14 cellular contexts compared by ENCODE assay signal in the genomic region with DNA sequence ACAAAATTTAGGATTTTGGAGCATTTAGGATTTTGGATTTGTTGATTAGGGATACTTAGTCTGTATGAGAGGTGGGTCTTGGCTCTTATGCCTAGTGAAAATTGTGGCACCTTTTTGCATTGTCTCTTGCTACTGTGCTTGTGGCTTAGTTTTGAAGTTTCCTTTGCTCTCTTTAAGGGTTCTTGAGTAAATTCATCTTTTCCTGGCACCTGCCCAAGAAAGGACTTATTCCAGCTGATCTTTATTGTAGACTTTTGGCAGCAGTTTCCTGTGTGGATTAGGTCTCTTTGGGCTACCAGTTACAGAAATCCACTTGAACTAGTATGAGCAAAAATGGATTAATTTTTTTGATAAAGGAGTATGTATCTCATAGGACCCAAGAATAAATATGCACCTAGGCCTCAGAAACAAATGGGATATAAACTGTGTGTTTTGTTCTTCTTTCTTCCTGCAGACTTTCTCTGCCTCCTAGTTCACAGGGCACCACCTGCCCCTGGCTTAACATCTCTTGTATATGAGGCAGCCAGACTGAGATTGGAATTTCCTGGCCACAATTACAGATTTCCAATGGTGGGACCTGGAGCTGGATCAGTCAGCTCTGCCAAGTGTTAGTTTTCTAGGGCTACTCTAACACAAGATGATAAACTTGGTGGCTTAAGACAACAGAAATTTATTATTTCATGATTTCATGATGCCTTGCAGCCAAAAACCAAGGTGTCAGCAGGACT. TPM values are rescaled to one million over a fixed set of nuclear protein-coding genes. Genes with fewer than 3 reads are reported as not detected.
DNase-seq lines count a peak whose midpoint lies in the region; ATAC-seq, FAIRE-seq and TF ChIP-seq lines count a peak whose summit lies in the region.
"Had no signal": no experiment of that assay in that cellular context is flagged by ENCODE, and none has a peak within 500 bp of the region (broad histone marks: within the 10 kb centered on the region; RNA-seq: fewer than 3 reads in every experiment).

No MANE protein-coding gene starts in this region.

- H3K36me3 Mint-ChIP-seq in activated CD4-positive, alpha-beta T cell treated with anti-CD3 and anti-CD28 coated beads, Interleukin-2, amount 10 ng/mL, durations not matched to agents 24 days and 14 days (ENCODE audit: low read depth): peaks cover 21% of the 10 kb centered on the region

- H3K4me3 ChIP-seq in bronchial epithelial cell (ENCODE audit: low read depth, low read length): no peak overlapping the region
- H3K4me3 ChIP-seq: gastrocnemius medialis, HAP-1 had no signal

- H3K27me3 Mint-ChIP-seq in activated CD4-positive, alpha-beta T cell treated with anti-CD3 and anti-CD28 coated beads, Interleukin-2, amount 10 ng/mL, durations not matched to agents 24 days and 14 days: no peaks in the 10 kb centered on the region

- intact Hi-C loops in left colon (cut with DNase I, micrococcal nuclease): no loop called here
- intact Hi-C loops in activated CD4-positive, alpha-beta T cell treated with anti-CD3 and anti-CD28 coated beads, Interleukin-2, amount 10 ng/mL, durations not matched to agents 24 days and 14 days (cut with micrococcal nuclease): no loop called here

- no peak overlapping the region for H3K27ac Mint-ChIP-seq in activated CD4-positive, alpha-beta T cell treated with anti-CD3 and anti-CD28 coated beads, Interleukin-2, amount 10 ng/mL, durations not matched to agents 24 days and 14 days
- H3K27ac Mint-ChIP-seq: nephron progenitor cell had no signal

- DNase-seq in EL (peak; percentile 32), M059J (ENCODE audit: low read depth) (peak; percentile 65), bronchial epithelial cell (ENCODE audit: low read depth) (peak; percentile 27), left colon (no peak), NCI-H2171 treated with DMSO at 0.1 percent for 48 hours (lab: John Stamatoyannopoulos, UW) (no peak), globus pallidus (ENCODE audit: low spot score) (no peak)
- DNase-seq in activated CD4-positive, alpha-beta T cell treated with anti-CD3 and anti-CD28 coated beads, Interleukin-2, amount 10 ng/mL, durations not matched to agents 24 days and 14 days: no peak
- DNase-seq in NK-92 treated with Interleukin-12 subunit alpha and Interleukin-12 subunit beta, amount 100 ng/mL, for 24 hours (lab: John Stamatoyannopoulos, UW): no peak
- DNase-seq: gastrocnemius medialis, GDM1, nephron progenitor cell had no signal

- ATAC-seq in left colon: peak; percentile 46
- ATAC-seq: gastrocnemius medialis, Right ventricle myocardium inferior had no signal

- H3K4me3 Mint-ChIP-seq in activated CD4-positive, alpha-beta T cell treated with anti-CD3 and anti-CD28 coated beads, Interleukin-2, amount 10 ng/mL, durations not matched to agents 24 days and 14 days: no peak overlapping the region
- H3K4me3 Mint-ChIP-seq: nephron progenitor cell had no signal

- no peak for FAIRE-seq in bronchial epithelial cell (lab: Jason Lieb, UNC)
- FAIRE-seq: TTC549 had no signal

- H3K4me1 Mint-ChIP-seq in activated CD4-positive, alpha-beta T cell treated with anti-CD3 and anti-CD28 coated beads, Interleukin-2, amount 10 ng/mL, durations not matched to agents 24 days and 14 days: peaks cover 16% of the 10 kb centered on the region

- H3K36me3 ChIP-seq in bronchial epithelial cell (ENCODE audit: control insufficient read depth, insufficient read depth, low read length): no peaks in the 10 kb centered on the region
- H3K36me3 ChIP-seq: HAP-1 had no signal

- no peaks in the 10 kb centered on the region for H3K27me3 ChIP-seq in bronchial epithelial cell (ENCODE audit: control insufficient read depth, insufficient read depth, low read length)
- H3K27me3 ChIP-seq: gastrocnemius medialis had no signal

- no peak for TF ChIP-seq CTCF in bronchial epithelial cell (IDR thresholded peaks at IDR 0.05; ENCODE audit: insufficient read depth, low read length, severe bottlenecking)

- H3K9me3 Mint-ChIP-seq in activated CD4-positive, alpha-beta T cell treated with anti-CD3 and anti-CD28 coated beads, Interleukin-2, amount 10 ng/mL, durations not matched to agents 24 days and 14 days: no peaks in the 10 kb centered on the region
- H3K9me3 Mint-ChIP-seq: nephron progenitor cell had no signal

RNA-seq across cellular contexts. Expression of a gene that starts 44.6 kb away (rescaled TPM):
- 36.2 and 39.6 TPM in 2 replicates for total RNA-seq in M059J (2014; rRNA removed; shearing (Covaris generic))
- total RNA-seq in bronchial epithelial cell: 28.4 and 34.3 TPM in 2 replicates
- 10 to 100 TPM; 21.5 to 29.2 TPM for total RNA-seq in left colon
- total RNA-seq in activated CD4-positive, alpha-beta T cell treated with anti-CD3 and anti-CD28 coated beads, Interleukin-2, amount 10 ng/mL, durations not matched to agents 24 days and 14 days: 32.0 and 36.4 TPM in 2 replicates

Comparison
In these comparisons a context has a peak if more than half of its experiments do, and no peak if none do; other contexts are left out.
1. DNase-seq: peak in EL (single experiment), M059J (single experiment) and bronchial epithelial cell (single experiment); none in left colon (0 of 2), NCI-H2171 treated with DMSO at 0.1 percent for 48 hours (single experiment), activated CD4-positive, alpha-beta T cell treated with anti-CD3 and anti-CD28 coated beads, Interleukin-2, amount 10 ng/mL, durations not matched to agents 24 days and 14 days (single experiment), NK-92 treated with Interleukin-12 subunit alpha and Interleukin-12 subunit beta, amount 100 ng/mL, for 24 hours (single experiment) and globus pallidus (single experiment).